ENCODE assay signal across 15 cellular contexts in the genomic region with DNA sequence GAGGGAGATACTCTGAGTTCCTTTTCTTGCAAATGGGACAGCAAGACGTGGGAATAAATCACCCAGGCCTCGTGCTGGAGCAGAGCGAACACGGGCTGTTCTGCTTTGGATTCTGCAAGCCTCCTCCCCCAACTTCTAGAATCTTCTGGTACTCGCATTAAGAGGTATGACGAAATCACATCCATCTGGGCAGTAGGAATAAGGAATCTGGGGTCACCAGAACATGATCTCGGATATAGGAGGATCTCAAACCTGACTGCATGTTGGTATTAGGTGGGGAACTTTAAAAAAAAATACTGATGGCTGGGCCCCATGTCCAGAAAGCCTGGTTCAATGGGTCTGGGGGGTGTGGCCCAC.
"Had no signal": no experiment of that assay in that cellular context is flagged by ENCODE, and none has a peak within 500 bp of the region (broad histone marks: within the 10 kb centered on the region; RNA-seq: fewer than 3 reads in every experiment).

No MANE protein-coding gene starts in this region.

- H3K4me3 ChIP-seq: left lung, psoas muscle, thoracic aorta, upper lobe of right lung had no signal

- H3K36me3 ChIP-seq: left lung, thoracic aorta, upper lobe of right lung had no signal

- H3K9me3 ChIP-seq: upper lobe of right lung had no signal

- H3K27ac Mint-ChIP-seq: activated CD4-positive, alpha-beta T cell treated with anti-CD3 and anti-CD28 coated beads, Interleukin-2, amount 10 ng/mL, durations not matched to agents 24 days and 14 days; activated CD8-positive, alpha-beta T cell treated with anti-CD3 and anti-CD28 coated beads, Interleukin-2, amount 10 ng/mL, durations not matched to agents 7 days and 5 days; activated naive CD8-positive, alpha-beta T cell; memory B cell; naive thymus-derived CD8-positive, alpha-beta T cell had no signal

- H3K4me3 Mint-ChIP-seq: activated CD4-positive, alpha-beta T cell treated with anti-CD3 and anti-CD28 coated beads, Interleukin-2, amount 10 ng/mL, durations not matched to agents 24 days and 14 days; activated CD8-positive, alpha-beta T cell treated with anti-CD3 and anti-CD28 coated beads, Interleukin-2, amount 10 ng/mL, durations not matched to agents 7 days and 5 days; activated naive CD8-positive, alpha-beta T cell; memory B cell; naive thymus-derived CD8-positive, alpha-beta T cell had no signal

- DNase-seq: activated CD4-positive, alpha-beta T cell treated with anti-CD3 and anti-CD28 coated beads, Interleukin-2, amount 10 ng/mL, durations not matched to agents 24 days and 14 days; activated CD4-positive, CD25-positive, alpha-beta regulatory T cell; activated CD8-positive, alpha-beta T cell treated with anti-CD3 and anti-CD28 coated beads, Interleukin-2, amount 10 ng/mL, durations not matched to agents 7 days and 5 days; activated gamma-delta T cell treated with Interleukin-2 at 50 U/mL for 16 hours; cerebellar nuclear complex; effector CD8-positive, alpha-beta T cell; left lung; psoas muscle; stimulated activated CD4-positive, alpha-beta T cell treated with anti-CD3 and anti-CD28 coated beads, Interleukin-1b, Interleukin-23, amount 100 ng/mL, for 48 hours; T-helper 2 cell; upper lobe of right lung had no signal

- H3K4me1 ChIP-seq: psoas muscle had no signal

- H3K4me1 Mint-ChIP-seq: activated CD4-positive, alpha-beta T cell treated with anti-CD3 and anti-CD28 coated beads, Interleukin-2, amount 10 ng/mL, durations not matched to agents 24 days and 14 days had no signal

- H3K27ac ChIP-seq: left lung, psoas muscle, thoracic aorta, upper lobe of right lung had no signal

- H3K27me3 ChIP-seq: upper lobe of right lung had no signal

- ATAC-seq: activated CD8-positive, alpha-beta T cell treated with anti-CD3 and anti-CD28 coated beads, Interleukin-2, amount 10 ng/mL, durations not matched to agents 7 days and 5 days; left lung; naive thymus-derived CD8-positive, alpha-beta T cell; upper lobe of right lung had no signal
